In genomic region chr5:67038817-67039603, GRCh38 we compare ENCODE assay signal across 12 cellular contexts.
DNase-seq lines count a peak whose midpoint lies in the region; ATAC-seq and TF ChIP-seq lines count a peak whose summit lies in the region.
"Had no signal": no experiment of that assay in that cellular context is flagged by ENCODE, and none has a peak within 500 bp of the region (broad histone marks: within the 10 kb centered on the region; RNA-seq: fewer than 3 reads in every experiment).

No MANE protein-coding gene starts in this region.

- no peaks in the 10 kb centered on the region for H3K27me3 Mint-ChIP-seq in endothelial cell (ENCODE audit: unreplicated experiment)

- no peaks in the 10 kb centered on the region for H3K27me3 ChIP-seq in aorta (ENCODE audit: control insufficient read depth in 1 of 2, insufficient read depth in 2 of 2, low read length in 1 of 2)
- H3K27me3 ChIP-seq: neutrophil, testis had no signal

- H3K9me3 Mint-ChIP-seq in endothelial cell (ENCODE audit: unreplicated experiment), result no peaks in the 10 kb centered on the region

- WGBS in aorta, 2 donors, result 53 to 61% methylated on average over 4 of the region's 4 CpGs

- H3K4me3 Mint-ChIP-seq in endothelial cell (ENCODE audit: unreplicated experiment), result no peak overlapping the region

- H3K27ac ChIP-seq in aorta (ENCODE audit: low read depth in 1 of 2, low read length in 2 of 2), result no peak overlapping the region
- H3K27ac ChIP-seq in caudate nucleus (ENCODE audit: low read depth, low read length), result no peak overlapping the region
- H3K27ac ChIP-seq: neutrophil, testis had no signal

- in situ Hi-C loops in ACHN (cut with HindIII; ENCODE audit: low pct_ligation_motif_present, low pct_unique_long_range_greater_than_20kb, low sequenced_read_pairs), result no loop called here

- ATAC-seq in aorta (ENCODE audit: low FRiP score) (no peak), GM18870 (IDR thresholded peaks at IDR 0.05; ENCODE audit: unreplicated experiment) (no peak)

- TF ChIP-seq CTCF in endothelial cell (IDR thresholded peaks at IDR 0.05; ENCODE audit: unreplicated experiment), result no peak

- H3K4me3 ChIP-seq in aorta (ENCODE audit: low read length in 2 of 2), result no peak overlapping the region
- H3K4me3 ChIP-seq: testis had no signal

- intact Hi-C loops in aorta (cut with DNase I), result no loop called here

- no peaks in the 10 kb centered on the region for H3K36me3 ChIP-seq in aorta (ENCODE audit: control insufficient read depth in 1 of 2, insufficient read depth in 2 of 2, low read length in 1 of 2)
- H3K36me3 ChIP-seq: neutrophil had no signal

- DNase-seq in ACHN (peak; percentile 73), LHCN-M2 (ENCODE audit: low read depth) (peak; percentile 81), endothelial cell (ENCODE audit: low spot score) (no peak), kidney tubule cell (ENCODE audit: low spot score) (peak; percentile 73), aorta (no peak), NCI-H2081 treated with DMSO at 0.1 percent for 48 hours (lab: John Stamatoyannopoulos, UW) (no peak), caudate nucleus (lab: John Stamatoyannopoulos, UW) (no peak)
- DNase-seq: cortex of kidney, NCI-H1105 treated with DMSO at 0.1 percent for 48 hours, testis had no signal

- peaks cover 4% of the 10 kb centered on the region for H3K36me3 Mint-ChIP-seq in endothelial cell (ENCODE audit: low read depth, unreplicated experiment)

- H3K4me1 Mint-ChIP-seq in endothelial cell (ENCODE audit: unreplicated experiment), result peaks cover 71% of the 10 kb centered on the region

- H3K4me1 ChIP-seq in aorta (ENCODE audit: control insufficient read depth in 1 of 2, insufficient read depth in 2 of 2, low read length in 2 of 2), result peaks cover 5 to 10% of the 10 kb centered on the region in 2 donors

- H3K27ac Mint-ChIP-seq in endothelial cell (ENCODE audit: unreplicated experiment), result peak overlapping the region; percentile 15

- H3K9me3 ChIP-seq in aorta (ENCODE audit: control insufficient read depth, low read length), result no peaks in the 10 kb centered on the region
- H3K9me3 ChIP-seq: neutrophil, testis had no signal

Comparison
In these comparisons a context has a peak if more than half of its experiments do, and no peak if none do; other contexts are left out.
1. DNase-seq: peak in ACHN (single experiment), LHCN-M2 (single experiment) and kidney tubule cell (single experiment); none in endothelial cell (single experiment), aorta (0 of 2), NCI-H2081 treated with DMSO at 0.1 percent for 48 hours (single experiment) and caudate nucleus (0 of 61).